ENCODE assay signal across 1 cellular context in genomic region chr15:79966634-79967330, GRCh38.
TF ChIP-seq lines count a peak whose summit lies in the region.

No MANE protein-coding gene starts in this region.

TF ChIP-seq in GM12878, 131 proteins besides CTCF, POLR2A, EP300 and RAD21:
- 0 out of 4 replicates have a peak, but pooled peaks of 1 of the 2 experiments have one; percentile 17 for TF ChIP-seq ETV6 (conservative IDR thresholded peaks at IDR 0.05 in 1 of 2, IDR thresholded peaks at IDR 0.05 in 1 of 2; ENCODE audit: borderline replicate concordance in 1 of 2, low read depth in 1 of 2)
- peak; percentile 44 to 52; a peak in 2 of 4 replicates for TF ChIP-seq IKZF2 (IDR thresholded peaks at IDR 0.05)
- peak; percentile 22; the same call in 1 of the 2 replicates for TF ChIP-seq IKZF1 (conservative IDR thresholded peaks at IDR 0.05)
- TF ChIP-seq GATAD2B (conservative IDR thresholded peaks at IDR 0.05; ENCODE audit: low read depth), result no peak
- 0 out of 2 replicates have a peak, but pooled peaks have one; percentile 41 for TF ChIP-seq POLR2AphosphoS5 (IDR thresholded peaks at IDR 0.05; ENCODE audit: low read length)
- no peak for TF ChIP-seq SIX5 (IDR thresholded peaks at IDR 0.05; ENCODE audit: low read depth, low read length, severe bottlenecking)
- peak; percentile 60; the same call in 1 of the 2 replicates for TF ChIP-seq MLLT1 (IDR thresholded peaks at IDR 0.05)
- peak; percentile 44; the same call in 1 of the 2 replicates for TF ChIP-seq ZNF384 (IDR thresholded peaks at IDR 0.05; ENCODE audit: borderline replicate concordance, low read depth, low read length)
